ENCODE assay signal across 8 cellular contexts in genomic region chr10:67520924-67521520, GRCh38.
DNase-seq lines count a peak whose midpoint lies in the region; ATAC-seq and TF ChIP-seq lines count a peak whose summit lies in the region.

No MANE protein-coding gene starts in this region.

- H3K27ac ChIP-seq in heart left ventricle (no peak overlapping the region), rectal smooth muscle tissue (ENCODE audit: low read depth, low read length) (no peak overlapping the region)

- DNase-seq in DMS114 treated with DMSO at 0.1 percent for 48 hours (lab: John Stamatoyannopoulos, UW; ENCODE audit: unreplicated experiment) (peak; percentile 80), NCI-H774 (lab: John Stamatoyannopoulos, UW) (peak; percentile 36), heart left ventricle (peak in 2 of 5 donors; percentile 8 to 31)
- DNase-seq in activated naive CD4-positive, alpha-beta T cell treated with anti-CD3 and anti-CD28 coated beads, Interleukin-2, amount 50 U/mL, for 72 hours (ENCODE audit: low spot score in 2 of 2), result peak in 1 of 2 donors; percentile 24

- TF ChIP-seq CTCF in heart left ventricle (IDR thresholded peaks at IDR 0.05), result peak; percentile 44 to 78 (median 67)

- WGBS in heart left ventricle, 4 donors, result 2 to 7% (median 5%) methylated on average over 5 of the region's 5 CpGs

- no peaks in the 10 kb centered on the region for H3K36me3 Mint-ChIP-seq in activated naive CD4-positive, alpha-beta T cell treated with anti-CD3 and anti-CD28 coated beads, Interleukin-2, amount 50 U/mL, for 72 hours

- H3K9ac ChIP-seq in rectal smooth muscle tissue (ENCODE audit: low read length), result no peak overlapping the region

- no peaks in the 10 kb centered on the region for H3K9me3 ChIP-seq in heart left ventricle

- no peak overlapping the region for H3K4me3 ChIP-seq in heart left ventricle
- peak overlapping the region; percentile 19 for H3K4me3 ChIP-seq in rectal smooth muscle tissue (ENCODE audit: low read length)

- peak; percentile 82 for ATAC-seq in GM18907 (IDR thresholded peaks at IDR 0.05; ENCODE audit: unreplicated experiment)
- peak; percentile 91 for ATAC-seq in HG03135 (IDR thresholded peaks at IDR 0.05; ENCODE audit: unreplicated experiment)
- ATAC-seq in activated naive CD4-positive, alpha-beta T cell treated with anti-CD3 and anti-CD28 coated beads, Interleukin-2, amount 50 U/mL, for 72 hours, result peak; percentile 58 to 85
- ATAC-seq in heart left ventricle, result peak; percentile 58 to 79 (median 74)
- ATAC-seq in HG03045 (IDR thresholded peaks at IDR 0.05; ENCODE audit: unreplicated experiment), result no peak

- no peaks in the 10 kb centered on the region for H3K27me3 ChIP-seq in heart left ventricle
- H3K27me3 ChIP-seq in rectal smooth muscle tissue (ENCODE audit: control insufficient read depth, insufficient read depth, low read length), result no peaks in the 10 kb centered on the region

- intact Hi-C loops in heart left ventricle (cut with DNase I), result loop anchor here in 2 of 10 donors (10.0 kb wide), 2 partner anchors 254 to 596 kb away; partner anchors contain the start of gene LRRTM3 (in 1 of the 2)

- H3K27ac Mint-ChIP-seq in activated naive CD4-positive, alpha-beta T cell treated with anti-CD3 and anti-CD28 coated beads, Interleukin-2, amount 50 U/mL, for 72 hours, result no peak overlapping the region

- H3K4me1 ChIP-seq in heart left ventricle (peaks cover 0 to 4% (median 0%) of the 10 kb centered on the region in 12 donors), rectal smooth muscle tissue (ENCODE audit: control insufficient read depth, insufficient read depth, low read length) (peaks cover 2% of the 10 kb centered on the region)

- H3K36me3 ChIP-seq in heart left ventricle (peaks cover 0 to 4% (median 0%) of the 10 kb centered on the region in 9 donors), rectal smooth muscle tissue (ENCODE audit: control insufficient read depth, insufficient read depth, low read length) (no peaks in the 10 kb centered on the region)

- H3K9me3 Mint-ChIP-seq in activated naive CD4-positive, alpha-beta T cell treated with anti-CD3 and anti-CD28 coated beads, Interleukin-2, amount 50 U/mL, for 72 hours, result no peaks in the 10 kb centered on the region

- TF ChIP-seq POLR2A in heart left ventricle (IDR thresholded peaks at IDR 0.05), result no peak
